In the genomic region with DNA sequence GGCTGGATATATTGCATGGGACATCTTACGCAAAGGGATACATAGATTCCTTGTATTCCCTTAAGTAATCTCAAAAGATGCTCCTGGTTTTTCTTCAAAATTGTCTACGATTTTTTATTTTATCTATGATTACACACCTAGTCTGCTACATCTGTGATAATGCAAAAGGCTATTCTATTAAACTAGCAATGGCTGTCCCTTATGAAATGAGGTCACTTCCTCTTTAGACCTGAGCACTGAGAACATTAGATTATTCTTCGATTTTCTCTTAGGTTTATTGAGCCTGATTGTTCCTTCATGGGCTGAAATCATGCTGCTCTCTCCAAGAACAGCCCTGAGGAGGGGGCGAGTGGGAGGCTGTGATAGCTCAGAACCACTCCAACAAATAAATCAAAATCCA, we compare ENCODE assay signal across 8 cellular contexts.
DNase-seq lines count a peak whose midpoint lies in the region; ATAC-seq, FAIRE-seq and TF ChIP-seq lines count a peak whose summit lies in the region.

No MANE protein-coding gene starts in this region.

- dilution Hi-C loops in endothelial cell of umbilical vein (cut with MboI; ENCODE audit: extremely low pct_ligation_motif_present, low sequenced_read_pairs), result no loop called here

- no peaks in the 10 kb centered on the region for H3K79me2 ChIP-seq in OCI-LY7 (ENCODE audit: insufficient read depth, low read depth, low read length)
- no peaks in the 10 kb centered on the region for H3K79me2 ChIP-seq in endothelial cell of umbilical vein (ENCODE audit: control insufficient read depth, insufficient read depth, low read length)

- peak overlapping the region; percentile 61 for H3K4me3 ChIP-seq in OCI-LY7 (ENCODE audit: low read depth, low read length, poor library complexity, severe bottlenecking)
- H3K4me3 ChIP-seq in endothelial cell of umbilical vein (replicated peaks in 1 of 3; ENCODE audit: insufficient read depth in 1 of 3, low read depth in 1 of 3, low read length in 3 of 3), result no peak overlapping the region
- no peak overlapping the region for H3K4me3 ChIP-seq in stomach

- no peak for TF ChIP-seq CTCF in OCI-LY7 (conservative IDR thresholded peaks at IDR 0.05; ENCODE audit: low read length)
- TF ChIP-seq CTCF in endothelial cell of umbilical vein (IDR thresholded peaks at IDR 0.05; ENCODE audit: extremely low read depth in 1 of 2, insufficient read depth in 1 of 2, low read depth in 1 of 2, low read length in 2 of 2), result no peak
- no peak for TF ChIP-seq CTCF in stomach (IDR thresholded peaks at IDR 0.05)

- peak overlapping the region; percentile 87; the same call in 1 of the 2 replicates for H2AFZ ChIP-seq in OCI-LY7 (ENCODE audit: low read length)
- H2AFZ ChIP-seq in endothelial cell of umbilical vein (ENCODE audit: low read depth, low read length), result peak overlapping the region; percentile 36

- H3K9me2 ChIP-seq in OCI-LY7 (ENCODE audit: insufficient read depth, low read length), result no peaks in the 10 kb centered on the region

- no peaks in the 10 kb centered on the region for H3K36me3 Mint-ChIP-seq in activated T-cell treated with anti-CD3 and anti-CD28 coated beads, Interleukin-2, amount 50 U/mL, for 4 hours (ENCODE audit: insufficient read depth)

- 70 to 83% (median 75%) methylated on average over 4 of the region's 4 CpGs for WGBS in stomach, 5 donors

- BruUV-seq in OCI-LY7 (replicated peaks; lab: Mats Ljungman, UMichigan) (no TSS peak), endothelial cell of umbilical vein (replicated peaks; lab: Mats Ljungman, UMichigan) (no TSS peak)

- TF ChIP-seq POLR2A in endothelial cell of umbilical vein (IDR thresholded peaks at IDR 0.05; ENCODE audit: low read depth, low read length) (no peak), stomach (IDR thresholded peaks at IDR 0.05) (no peak)

- H3K27ac ChIP-seq in OCI-LY7 (ENCODE audit: low read depth, low read length, poor library complexity, severe bottlenecking), result no peak overlapping the region
- H3K27ac ChIP-seq in endothelial cell of umbilical vein (ENCODE audit: insufficient read depth, low read depth, low read length), result no peak overlapping the region
- peak overlapping the region in 3 of 5 donors; percentile 88 to 97 (median 97) for H3K27ac ChIP-seq in stomach

- no peaks in the 10 kb centered on the region for H3K27me3 Mint-ChIP-seq in activated T-cell treated with anti-CD3 and anti-CD28 coated beads, Interleukin-2, amount 50 U/mL, for 4 hours (ENCODE audit: low read depth)

- H3K27me3 ChIP-seq in endothelial cell of umbilical vein (ENCODE audit: control insufficient read depth in 2 of 2, insufficient read depth in 2 of 2, low read length in 2 of 2), result no peaks in the 10 kb centered on the region
- H3K27me3 ChIP-seq in stomach, result no peaks in the 10 kb centered on the region

- no peak for TF ChIP-seq EP300 in stomach (IDR thresholded peaks at IDR 0.05)

- H3K9ac ChIP-seq in endothelial cell of umbilical vein (replicated peaks; ENCODE audit: extremely low read depth, insufficient read depth, low read length), result no peak overlapping the region

- H3K4me2 ChIP-seq in OCI-LY7 (ENCODE audit: low read length) (peak overlapping the region; percentile 80), endothelial cell of umbilical vein (ENCODE audit: insufficient read depth, low read length) (peak overlapping the region; percentile 90)

- FAIRE-seq in endothelial cell of umbilical vein (lab: Jason Lieb, UNC), result no peak

- H3K9me1 ChIP-seq in endothelial cell of umbilical vein (replicated peaks; ENCODE audit: control insufficient read depth, extremely low read depth, insufficient read depth, low read length), result no peaks in the 10 kb centered on the region

- ATAC-seq in activated T-cell treated with anti-CD3 and anti-CD28 coated beads, Interleukin-2, amount 50 U/mL, for 4 hours, result no peak
- no peak for ATAC-seq in HG03442 (IDR thresholded peaks at IDR 0.05; ENCODE audit: unreplicated experiment)

- H4K20me1 ChIP-seq in OCI-LY7 (ENCODE audit: insufficient read depth, low read length), result no peaks in the 10 kb centered on the region
- no peaks in the 10 kb centered on the region for H4K20me1 ChIP-seq in endothelial cell of umbilical vein (replicated peaks; ENCODE audit: control insufficient read depth, extremely low read depth, insufficient read depth, low read length)

- CTCF ChIA-PET in OCI-LY7 (lab: Charles Lee; ENCODE audit: unreplicated experiment) (no interaction called here), endothelial cell of umbilical vein (lab: Charles Lee) (interaction anchor here (1.0 to 1.9 kb wide), 9 partner anchors 11 to 305 kb away, joined by 3 to 6 read pairs (median 3); a partner anchor contains a TSS)

- H3K9me3 ChIP-seq in OCI-LY7 (ENCODE audit: low read length), result no peaks in the 10 kb centered on the region
- H3K9me3 ChIP-seq in endothelial cell of umbilical vein (replicated peaks; ENCODE audit: control insufficient read depth, insufficient read depth, low read length), result no peaks in the 10 kb centered on the region
- H3K9me3 ChIP-seq in stomach, result no peaks in the 10 kb centered on the region

- no peaks in the 10 kb centered on the region for H3K36me3 ChIP-seq in OCI-LY7 (ENCODE audit: insufficient read depth, low read length)
- H3K36me3 ChIP-seq in endothelial cell of umbilical vein (ENCODE audit: control insufficient read depth in 2 of 2, extremely low read depth in 1 of 2, insufficient read depth in 2 of 2, low read length in 2 of 2), result no peaks in the 10 kb centered on the region
- H3K36me3 ChIP-seq in stomach, result no peaks in the 10 kb centered on the region

- no peaks in the 10 kb centered on the region for H3K9me3 Mint-ChIP-seq in activated T-cell treated with anti-CD3 and anti-CD28 coated beads, Interleukin-2, amount 50 U/mL, for 4 hours

- no peak for DNase-seq in activated T-cell treated with anti-CD3 and anti-CD28 coated beads, Interleukin-2, amount 50 U/mL, for 4 hours
- DNase-seq in activated T-cell treated with anti-CD3 and anti-CD28 coated beads for 4 hours (no peak), OCI-LY7 (ENCODE audit: low spot score) (no peak), endothelial cell of umbilical vein (ENCODE audit: low read depth, low spot score) (no peak), stomach (no peak), MV-4-11 (lab: John Stamatoyannopoulos, UW) (no peak)
- no peak for DNase-seq in stimulated activated CD4-positive, alpha-beta T cell treated with anti-CD3 and anti-CD28 coated beads, Interleukin-2, amount 100 ng/mL, for 24 hours

- H3K4me1 Mint-ChIP-seq in activated T-cell treated with anti-CD3 and anti-CD28 coated beads, Interleukin-2, amount 50 U/mL, for 4 hours (ENCODE audit: low read depth), result peaks cover 23% of the 10 kb centered on the region

- intact Hi-C loops in OCI-LY7 (cut with micrococcal nuclease; ENCODE audit: unreplicated experiment) (no loop called here), endothelial cell of umbilical vein (cut with micrococcal nuclease) (loop anchor here (1.0 kb wide), 1 partner anchor 130 kb away; a partner anchor contains a TSS), stomach (cut with DNase I; ENCODE audit: low total_unique reads) (no loop called here)

- H3K4me3 Mint-ChIP-seq in activated T-cell treated with anti-CD3 and anti-CD28 coated beads, Interleukin-2, amount 50 U/mL, for 4 hours, result peak overlapping the region; percentile 78

- H3K4me1 ChIP-seq in OCI-LY7 (ENCODE audit: insufficient read depth, low read length, poor library complexity, severe bottlenecking), result peaks cover 74% of the 10 kb centered on the region
- H3K4me1 ChIP-seq in endothelial cell of umbilical vein (ENCODE audit: control insufficient read depth, extremely low read depth, insufficient read depth, low read length), result peaks cover 13% of the 10 kb centered on the region
- peaks cover 26 to 87% (median 50%) of the 10 kb centered on the region in 4 donors for H3K4me1 ChIP-seq in stomach

- POLR2A ChIA-PET in OCI-LY7 (lab: Charles Lee) (interaction anchor here (0.6 to 7.5 kb wide), 13 partner anchors 9 to 148 kb away, joined by 3 to 117 read pairs (median 4); no protein-coding TSS in a partner anchor), endothelial cell of umbilical vein (lab: Charles Lee) (no interaction called here)

TF ChIP-seq in endothelial cell of umbilical vein, 7 proteins besides CTCF, POLR2A, EP300 and RAD21:
- TF ChIP-seq FOS (IDR thresholded peaks at IDR 0.05; ENCODE audit: borderline replicate concordance, insufficient read depth, low read length) (no peak), POLR2AphosphoS5 (IDR thresholded peaks at IDR 0.05; ENCODE audit: insufficient read depth, low read depth, low read length) (no peak), MYC (IDR thresholded peaks at IDR 0.05; ENCODE audit: low read depth, low read length) (no peak), GATA2 (IDR thresholded peaks at IDR 0.05; ENCODE audit: insufficient read depth, insufficient read length, low read depth, low read length) (no peak), EZH2 (IDR thresholded peaks at IDR 0.05; ENCODE audit: borderline replicate concordance, low read depth, low read length, severe bottlenecking) (no peak), JUN (IDR thresholded peaks at IDR 0.05; ENCODE audit: borderline replicate concordance, insufficient read depth, insufficient read length, low read depth) (no peak)
- TF ChIP-seq, protein P1, sequence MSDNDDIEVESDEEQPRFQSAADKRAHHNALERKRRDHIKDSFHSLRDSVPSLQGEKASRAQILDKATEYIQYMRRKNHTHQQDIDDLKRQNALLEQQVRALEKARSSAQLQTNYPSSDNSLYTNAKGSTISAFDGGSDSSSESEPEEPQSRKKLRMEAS (IDR thresholded peaks at IDR 0.05; ENCODE audit: insufficient read depth, insufficient read length), result no peak

Comparison
In these comparisons a context has a peak if more than half of its experiments do, and no peak if none do; other contexts are left out.
1. H3K27ac ChIP-seq: peak in stomach (3 of 5); none in OCI-LY7 (single experiment) and endothelial cell of umbilical vein (single experiment).